ENCODE assay signal across 19 cellular contexts in the genomic region with DNA sequence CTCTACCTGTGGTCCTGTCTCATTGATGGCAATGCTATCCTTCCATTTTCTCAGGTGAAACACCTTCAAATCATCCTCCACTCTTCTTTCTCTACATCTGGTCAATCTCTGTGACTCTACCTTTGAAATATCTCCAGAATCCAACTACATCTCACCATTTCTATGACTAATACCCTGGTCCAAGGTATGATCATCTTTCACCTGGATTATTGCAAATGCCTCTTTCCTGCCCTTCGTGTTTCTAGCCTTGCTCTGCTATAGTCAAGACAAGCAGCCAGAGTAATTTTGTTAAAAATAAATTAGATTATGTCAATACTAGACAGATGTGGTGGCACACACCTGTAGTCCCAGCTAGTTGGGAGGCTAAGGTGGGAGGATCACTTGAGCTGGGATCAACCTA. TPM values are rescaled to one million over a fixed set of nuclear protein-coding genes. Genes with fewer than 3 reads are reported as not detected.
DNase-seq lines count a peak whose midpoint lies in the region; ATAC-seq and TF ChIP-seq lines count a peak whose summit lies in the region.
"Had no signal": no experiment of that assay in that cellular context is flagged by ENCODE, and none has a peak within 500 bp of the region (broad histone marks: within the 10 kb centered on the region; RNA-seq: fewer than 3 reads in every experiment).

No MANE protein-coding gene starts in this region.

- DNase-seq in PC-3 (peak; percentile 70), RWPE2 (ENCODE audit: low spot score) (no peak), nephron progenitor cell (no peak)
- DNase-seq in activated CD4-positive, alpha-beta T cell treated with anti-CD3 and anti-CD28 coated beads for 1 hour, result no peak
- DNase-seq: C1 segment of cervical spinal cord; Calu3; CD4-positive, alpha-beta memory T cell; COR-L47; DMS53; DMS79 treated with DMSO at 0.1 percent for 48 hours; GF-D8; GM23248; H7 had no signal

- H3K36me3 ChIP-seq in PC-3 (ENCODE audit: low read depth, low read length) (no peaks in the 10 kb centered on the region), RWPE2 (ENCODE audit: low read depth) (no peaks in the 10 kb centered on the region)

- CTCF ChIA-PET in PC-3 (lab: Charles Lee), result no interaction called here

- TF ChIP-seq CTCF in PC-3 (conservative IDR thresholded peaks at IDR 0.05; ENCODE audit: low read depth, low read length) (no peak), RWPE2 (IDR thresholded peaks at IDR 0.05; ENCODE audit: poor library complexity, severe bottlenecking) (no peak), nephron progenitor cell (IDR thresholded peaks at IDR 0.05) (no peak)

- H3K9me3 ChIP-seq in PC-3 (ENCODE audit: low read length), result no peaks in the 10 kb centered on the region
- H3K9me3 ChIP-seq in RWPE2 (ENCODE audit: severe bottlenecking), result no peaks in the 10 kb centered on the region

- no peak overlapping the region for H3K4me3 ChIP-seq in PC-3 (ENCODE audit: low read length)
- H3K4me3 ChIP-seq in RWPE2 (ENCODE audit: severe bottlenecking), result no peak overlapping the region
- H3K4me3 ChIP-seq: GM23248 had no signal

- H3K4me1 ChIP-seq in PC-3 (ENCODE audit: insufficient read depth, low read length) (peaks cover 53% of the 10 kb centered on the region), RWPE2 (ENCODE audit: insufficient read depth, poor library complexity, severe bottlenecking) (peaks cover 12% of the 10 kb centered on the region)

- intact Hi-C loops in PC-3 (cut with micrococcal nuclease), result no loop called here

- H3K79me2 ChIP-seq in PC-3 (ENCODE audit: low read length), result no peaks in the 10 kb centered on the region

- no peak overlapping the region for H3K9ac ChIP-seq in PC-3 (ENCODE audit: low read length)
- H3K9ac ChIP-seq: GM23248 had no signal

- peaks cover 2% of the 10 kb centered on the region for H3K27me3 Mint-ChIP-seq in nephron progenitor cell (ENCODE audit: low read depth, poor library complexity)

- no peak overlapping the region for H3K4me3 Mint-ChIP-seq in nephron progenitor cell
- H3K4me3 Mint-ChIP-seq: CD4-positive, alpha-beta memory T cell had no signal

- peaks cover 22% of the 10 kb centered on the region for H3K4me1 Mint-ChIP-seq in nephron progenitor cell
- H3K4me1 Mint-ChIP-seq: CD4-positive, alpha-beta memory T cell had no signal

- ATAC-seq in PC-3, result no peak
- peak; percentile 43 for ATAC-seq in RWPE2 (ENCODE audit: low read depth)
- no peak for ATAC-seq in GM21381 (IDR thresholded peaks at IDR 0.05; ENCODE audit: unreplicated experiment)
- no peak for ATAC-seq in esophagus mucosa

- H3K27ac Mint-ChIP-seq in nephron progenitor cell, result peak overlapping the region; percentile 1

- H2AFZ ChIP-seq in PC-3 (ENCODE audit: low read length), result no peak overlapping the region
- H2AFZ ChIP-seq: GM23248 had no signal

- H3K27ac ChIP-seq in PC-3 (ENCODE audit: low read length) (no peak overlapping the region), RWPE2 (ENCODE audit: poor library complexity, severe bottlenecking) (no peak overlapping the region)
- H3K27ac ChIP-seq: GM23248 had no signal

- H3K4me2 ChIP-seq in PC-3 (ENCODE audit: low read length), result 0 out of 2 replicates have a peak overlapping the region, but pooled peaks have one; percentile 3

- H3K27me3 ChIP-seq in PC-3 (ENCODE audit: low read length), result no peaks in the 10 kb centered on the region
- H3K27me3 ChIP-seq in RWPE2 (ENCODE audit: insufficient read depth, poor library complexity, severe bottlenecking), result no peaks in the 10 kb centered on the region

- BruUV-seq in PC-3 (replicated peaks; lab: Mats Ljungman, UMichigan), result no TSS peak

- H3F3A ChIP-seq in PC-3 (ENCODE audit: low read length, unreplicated experiment), result peaks cover 5% of the 10 kb centered on the region

- peaks cover 5% of the 10 kb centered on the region for H3K36me3 Mint-ChIP-seq in nephron progenitor cell (ENCODE audit: low read depth)
- H3K36me3 Mint-ChIP-seq: CD4-positive, alpha-beta memory T cell had no signal

- H3K9me3 Mint-ChIP-seq in nephron progenitor cell, result peaks cover 4% of the 10 kb centered on the region

- no peaks in the 10 kb centered on the region for H4K20me1 ChIP-seq in PC-3 (ENCODE audit: low read length)

- POLR2A ChIA-PET in PC-3 (lab: Charles Lee; ENCODE audit: unreplicated experiment), result no interaction called here

- no peaks in the 10 kb centered on the region for H3K9me2 ChIP-seq in PC-3 (replicated peaks; ENCODE audit: low read length)

RNA-seq across cellular contexts. Expression of a gene that starts 17.8 kb away (rescaled TPM):
- total RNA-seq in PC-3 (2014; rRNA removed) (100 and 120 TPM in 2 replicates), esophagus mucosa (66.1 TPM)

RNA-seq across cellular contexts. Expression of a gene that starts 24.5 kb away (rescaled TPM):
- not detected in 2 replicates for total RNA-seq in PC-3 (2014; rRNA removed)
- total RNA-seq in esophagus mucosa, result 0.28 TPM
- total RNA-seq: A172; A673; Calu3; CD4-positive, alpha-beta memory T cell; Daoy; G401; GM23248 had no signal
